Comparison of ENCODE assay signal across 20 cellular contexts in the genomic region with DNA sequence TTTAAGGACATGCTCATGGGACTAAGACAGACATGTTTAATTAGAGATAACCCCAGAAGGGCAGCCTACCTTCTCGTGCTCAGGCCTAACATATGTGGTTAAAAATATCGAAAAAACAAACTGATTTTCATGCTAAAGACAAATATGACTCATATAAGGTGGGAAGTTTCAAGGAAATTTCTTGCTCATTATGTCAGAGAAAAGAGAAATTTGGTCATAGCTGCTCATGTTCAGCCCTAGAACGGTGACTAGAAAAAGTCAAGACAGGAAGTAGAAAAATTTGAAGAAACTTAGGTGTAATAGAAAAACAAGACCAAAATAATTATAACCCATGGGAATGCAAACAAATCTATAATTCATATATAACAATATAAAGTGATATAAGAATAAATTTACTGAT.
"Had no signal": no experiment of that assay in that cellular context is flagged by ENCODE, and none has a peak within 500 bp of the region (broad histone marks: within the 10 kb centered on the region; RNA-seq: fewer than 3 reads in every experiment).

No MANE protein-coding gene starts in this region.

- H3K27me3 Mint-ChIP-seq: stimulated activated naive B cell treated with anti-CD40 and anti-IgM and Interleukin-4, amounts not matched to agents 10 μg/mL and 1 μg/mL and 100 μg/mL, for 72 hours; stimulated activated naive CD8-positive, alpha-beta T cell treated with anti-CD3 and anti-CD28 coated beads, Interleukin-15, amount 100 ng/mL, for 72 hours had no signal

- H3K4me1 ChIP-seq: gastroesophageal sphincter, transverse colon had no signal

- DNase-seq: cortex of kidney; dorsolateral prefrontal cortex; effector CD8-positive, alpha-beta T cell; foreskin fibroblast; glutamatergic neuron; islet precursor cell; mucosa of descending colon; natural killer cell; posterior cingulate gyrus; stimulated activated CD4-positive, alpha-beta T cell treated with anti-CD3 and anti-CD28 coated beads, Interleukin-2, amount 100 ng/mL, for 24 hours; stimulated activated CD4-positive, alpha-beta T cell treated with anti-CD3 and anti-CD28 coated beads, Interleukin-4, amount 100 ng/mL, for 4 hours; stimulated activated naive B cell treated with anti-CD40 and anti-IgM and Interleukin-4, amounts not matched to agents 10 μg/mL and 1 μg/mL and 100 μg/mL, for 72 hours; stimulated activated naive CD8-positive, alpha-beta T cell treated with anti-CD3 and anti-CD28 coated beads, Interleukin-15, amount 100 ng/mL, for 72 hours; transverse colon had no signal

- H3K36me3 ChIP-seq: gastroesophageal sphincter, thoracic aorta, transverse colon had no signal

- H3K27ac Mint-ChIP-seq: natural killer cell; stimulated activated naive B cell treated with anti-CD40 and anti-IgM and Interleukin-4, amounts not matched to agents 10 μg/mL and 1 μg/mL and 100 μg/mL, for 72 hours; stimulated activated naive CD8-positive, alpha-beta T cell treated with anti-CD3 and anti-CD28 coated beads, Interleukin-15, amount 100 ng/mL, for 72 hours had no signal

- H3K9me3 Mint-ChIP-seq: neural crest cell; stimulated activated naive B cell treated with anti-CD40 and anti-IgM and Interleukin-4, amounts not matched to agents 10 μg/mL and 1 μg/mL and 100 μg/mL, for 72 hours had no signal

- H3K27me3 ChIP-seq: dorsolateral prefrontal cortex, gastroesophageal sphincter, transverse colon had no signal

- H3K36me3 Mint-ChIP-seq: stimulated activated naive B cell treated with anti-CD40 and anti-IgM and Interleukin-4, amounts not matched to agents 10 μg/mL and 1 μg/mL and 100 μg/mL, for 72 hours had no signal

- H3K9me3 ChIP-seq: gastroesophageal sphincter, thoracic aorta, transverse colon had no signal

- H3K4me1 Mint-ChIP-seq: natural killer cell; neural crest cell; stimulated activated naive B cell treated with anti-CD40 and anti-IgM and Interleukin-4, amounts not matched to agents 10 μg/mL and 1 μg/mL and 100 μg/mL, for 72 hours; stimulated activated naive CD8-positive, alpha-beta T cell treated with anti-CD3 and anti-CD28 coated beads, Interleukin-15, amount 100 ng/mL, for 72 hours had no signal

- ATAC-seq: esophagus mucosa; gastroesophageal sphincter; left lobe of liver; mucosa of descending colon; natural killer cell; sciatic nerve; stimulated activated naive B cell treated with anti-CD40 and anti-IgM and Interleukin-4, amounts not matched to agents 10 μg/mL and 1 μg/mL and 100 μg/mL, for 72 hours; stimulated activated naive CD8-positive, alpha-beta T cell treated with anti-CD3 and anti-CD28 coated beads, Interleukin-15, amount 100 ng/mL, for 72 hours had no signal

- H3K4me3 Mint-ChIP-seq: natural killer cell; neural crest cell; stimulated activated naive B cell treated with anti-CD40 and anti-IgM and Interleukin-4, amounts not matched to agents 10 μg/mL and 1 μg/mL and 100 μg/mL, for 72 hours; stimulated activated naive CD8-positive, alpha-beta T cell treated with anti-CD3 and anti-CD28 coated beads, Interleukin-15, amount 100 ng/mL, for 72 hours had no signal

- H3K4me3 ChIP-seq: dorsolateral prefrontal cortex, gastroesophageal sphincter, mucosa of descending colon, thoracic aorta, transverse colon had no signal

- H3K27ac ChIP-seq: dorsolateral prefrontal cortex, gastroesophageal sphincter, thoracic aorta, transverse colon had no signal
